9 cellular contexts compared by ENCODE assay signal in genomic region chr14:70045296-70045695, GRCh38.
"Had no signal": no experiment of that assay in that cellular context is flagged by ENCODE, and none has a peak within 500 bp of the region (broad histone marks: within the 10 kb centered on the region; RNA-seq: fewer than 3 reads in every experiment).

No MANE protein-coding gene starts in this region.

- H3K9me3 ChIP-seq: ascending aorta, left lung, thyroid gland, uterus had no signal

- DNase-seq: activated CD8-positive, alpha-beta memory T cell treated with anti-CD3 and anti-CD28 coated beads, Interleukin-2, amount 50 U/mL, for 48 hours; activated CD8-positive, alpha-beta T cell treated with anti-CD3 and anti-CD28 coated beads, Interleukin-2, amount 10 ng/mL, durations not matched to agents 7 days and 5 days; uterus had no signal

- H3K4me3 ChIP-seq: ascending aorta, cardiac muscle cell, left lung, skin epidermis, thyroid gland, uterus had no signal

- FAIRE-seq: keratinocyte had no signal

- H3K27ac ChIP-seq: ascending aorta, cardiac muscle cell, left lung, skin epidermis, thyroid gland, uterus had no signal

- H3K36me3 ChIP-seq: ascending aorta, cardiac muscle cell, left lung, thyroid gland, uterus had no signal

- H3K4me1 ChIP-seq: ascending aorta, left lung, thyroid gland, uterus had no signal

- H3K27me3 ChIP-seq: ascending aorta, thyroid gland, uterus had no signal
